In genomic region chr1:36322085-36322785, GRCh38 we compare ENCODE assay signal across 10 cellular contexts. TPM values are rescaled to one million over a fixed set of nuclear protein-coding genes. Genes with fewer than 3 reads are reported as not detected.
DNase-seq lines count a peak whose midpoint lies in the region; ATAC-seq and TF ChIP-seq lines count a peak whose summit lies in the region.
"Had no signal": no experiment of that assay in that cellular context is flagged by ENCODE, and none has a peak within 500 bp of the region (broad histone marks: within the 10 kb centered on the region; RNA-seq: fewer than 3 reads in every experiment).

No MANE protein-coding gene starts in this region.

- peaks cover 0 to 2% (median 0%) of the 10 kb centered on the region in 3 donors for H3K36me3 ChIP-seq in skeletal muscle tissue (ENCODE audit: control insufficient read depth in 3 of 3, insufficient read depth in 3 of 3, low read length in 3 of 3)
- peaks cover 12% of the 10 kb centered on the region; the same call in 1 of the 2 replicates for H3K36me3 ChIP-seq in SJCRH30

- H3K4me1 ChIP-seq in skeletal muscle tissue (ENCODE audit: control insufficient read depth in 3 of 3, insufficient read depth in 3 of 3, low read length in 3 of 3): peaks cover 11 to 24% (median 18%) of the 10 kb centered on the region in 3 donors
- peaks cover 3% of the 10 kb centered on the region; the same call in 1 of the 2 replicates for H3K4me1 ChIP-seq in SJCRH30

- no peaks in the 10 kb centered on the region for H3K9me3 Mint-ChIP-seq in activated T-helper 17 cell treated with anti-CD3 and anti-CD28 coated beads, Interleukin-2, amount 50 U/mL, for 72 hours

- H3K27me3 ChIP-seq in skeletal muscle tissue (ENCODE audit: control insufficient read depth in 3 of 3, insufficient read depth in 3 of 3, low read length in 3 of 3): peaks cover 0 to 19% (median 6%) of the 10 kb centered on the region in 3 donors
- no peaks in the 10 kb centered on the region for H3K27me3 ChIP-seq in SJCRH30

- no peak for TF ChIP-seq CTCF in GM10266 (IDR thresholded peaks at IDR 0.05; ENCODE audit: control insufficient read depth, insufficient read depth, low read depth, missing control alignments)

- H3K27ac Mint-ChIP-seq in activated T-helper 17 cell treated with anti-CD3 and anti-CD28 coated beads, Interleukin-2, amount 50 U/mL, for 72 hours: peak overlapping the region; percentile 77

- H3K4me3 ChIP-seq in iPS-11a (ENCODE audit: low read depth, low read length) (peak overlapping the region; percentile 52), skeletal muscle tissue (ENCODE audit: low read length in 3 of 3) (peak overlapping the region; percentile 2 to 72 (median 63)), SJCRH30 (no peak overlapping the region)

- peaks cover 43% of the 10 kb centered on the region for H3K36me3 Mint-ChIP-seq in activated T-helper 17 cell treated with anti-CD3 and anti-CD28 coated beads, Interleukin-2, amount 50 U/mL, for 72 hours (ENCODE audit: low read depth)

- H3K4me3 Mint-ChIP-seq in activated T-helper 17 cell treated with anti-CD3 and anti-CD28 coated beads, Interleukin-2, amount 50 U/mL, for 72 hours: peak overlapping the region; percentile 67

- H3K9ac ChIP-seq in skeletal muscle tissue (ENCODE audit: low read depth in 1 of 3, low read length in 3 of 3): peak overlapping the region in 2 of 3 donors; percentile 50 to 56

- peak overlapping the region; percentile 71 for H3K27ac ChIP-seq in skeletal muscle tissue (ENCODE audit: low read depth, low read length)
- H3K27ac ChIP-seq in SJCRH30: no peak overlapping the region

- no peaks in the 10 kb centered on the region for H3K9me3 ChIP-seq in skeletal muscle tissue (ENCODE audit: control insufficient read depth in 3 of 3, low read length in 3 of 3)
- no peaks in the 10 kb centered on the region for H3K9me3 ChIP-seq in SJCRH30 (replicated peaks)

- peak; percentile 31 for DNase-seq in GM10266 (ENCODE audit: extremely low spot score)
- DNase-seq in SJCRH30: no peak
- DNase-seq in stimulated activated CD4-positive, alpha-beta T cell treated with anti-CD3 and anti-CD28 coated beads, Interleukin-12 subunit alpha, Interleukin-12 subunit beta, amount 100 ng/mL, for 4 hours: no peak
- DNase-seq in medulla oblongata (ENCODE audit: extremely low spot score): no peak
- DNase-seq: caudate nucleus, NCI-H1092 treated with DMSO at 0.1 percent for 48 hours had no signal

- ATAC-seq in activated T-helper 17 cell treated with anti-CD3 and anti-CD28 coated beads, Interleukin-2, amount 50 U/mL, for 72 hours (replicated peaks): no peak
- no peak for ATAC-seq in HG02884 (IDR thresholded peaks at IDR 0.05; ENCODE audit: unreplicated experiment)

- H3K4me1 Mint-ChIP-seq in activated T-helper 17 cell treated with anti-CD3 and anti-CD28 coated beads, Interleukin-2, amount 50 U/mL, for 72 hours: peaks cover 30% of the 10 kb centered on the region

- H3K27me3 Mint-ChIP-seq in activated T-helper 17 cell treated with anti-CD3 and anti-CD28 coated beads, Interleukin-2, amount 50 U/mL, for 72 hours: no peaks in the 10 kb centered on the region

RNA-seq across cellular contexts. Expression of gene EVA1B, which starts 1.2 kb away (rescaled TPM):
- total RNA-seq in activated T-helper 17 cell treated with anti-CD3 and anti-CD28 coated beads, Interleukin-2, amount 50 U/mL, for 72 hours: 1 to 10 TPM; 2.5 to 5.6 TPM
- total RNA-seq in skeletal muscle tissue: 40.7 TPM
- total RNA-seq in SJCRH30 (2014; rRNA removed; shearing (Covaris generic)): 5.8 and 6.9 TPM in 2 replicates

RNA-seq across cellular contexts. Expression of gene SH3D21, which starts 16.1 kb away (rescaled TPM):
- total RNA-seq in activated T-helper 17 cell treated with anti-CD3 and anti-CD28 coated beads, Interleukin-2, amount 50 U/mL, for 72 hours: 100 to 1,000 TPM in 1 of 2 donors, 10 to 100 TPM in 1; 24.4 to 245 TPM
- 0.52 TPM for total RNA-seq in skeletal muscle tissue
- total RNA-seq in SJCRH30 (2014; rRNA removed; shearing (Covaris generic)): 0.48 and 1.4 TPM in 2 replicates

Comparison
In these comparisons a context has a peak if more than half of its experiments do, and no peak if none do; other contexts are left out.
1. RNA of gene SH3D21, which starts 16.1 kb away (total RNA-seq): 24.4 to 245 TPM in activated T-helper 17 cell treated with anti-CD3 and anti-CD28 coated beads, Interleukin-2, amount 50 U/mL, for 72 hours; 0.48 to 1.4 TPM in SJCRH30 and 0.52 TPM in skeletal muscle tissue (single experiment); every median in the first group is over 10 times any median in the second.